1 cellular context compared by ENCODE assay signal in the genomic region with DNA sequence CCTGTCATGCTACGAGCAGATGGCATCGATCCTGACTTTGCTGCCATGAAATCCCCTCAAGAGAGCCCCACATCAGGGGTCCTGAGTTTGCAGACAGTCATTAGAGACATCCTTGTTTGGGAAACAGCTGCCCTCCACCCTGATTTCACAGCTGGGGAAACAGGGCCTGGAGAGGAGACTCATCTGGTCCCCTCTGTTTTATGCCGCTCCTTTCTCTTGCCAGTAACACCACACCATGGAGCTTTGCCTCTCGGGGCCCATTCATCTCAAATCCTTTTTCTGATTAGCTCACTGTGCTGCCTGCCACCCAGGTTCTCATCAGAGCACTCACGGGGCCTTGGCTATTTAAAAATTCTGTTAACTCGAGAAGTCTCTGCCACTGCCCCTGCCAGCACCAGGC.
TF ChIP-seq lines count a peak whose summit lies in the region.

No MANE protein-coding gene starts in this region.

TF ChIP-seq in H1, 55 proteins besides CTCF, POLR2A, EP300 and RAD21 (continued from another document):
- TF ChIP-seq, protein P1, sequence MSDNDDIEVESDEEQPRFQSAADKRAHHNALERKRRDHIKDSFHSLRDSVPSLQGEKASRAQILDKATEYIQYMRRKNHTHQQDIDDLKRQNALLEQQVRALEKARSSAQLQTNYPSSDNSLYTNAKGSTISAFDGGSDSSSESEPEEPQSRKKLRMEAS (IDR thresholded peaks at IDR 0.05), result no peak
- TF ChIP-seq CHD2 (IDR thresholded peaks at IDR 0.05; ENCODE audit: low read length), result no peak
- no peak for TF ChIP-seq SP2 (IDR thresholded peaks at IDR 0.05; ENCODE audit: low read length)
- no peak for TF ChIP-seq CBX8 (IDR thresholded peaks at IDR 0.05; ENCODE audit: borderline replicate concordance, low read depth, low read length)
- TF ChIP-seq CHD1 (IDR thresholded peaks at IDR 0.05; ENCODE audit: low read depth, low read length), result no peak
- TF ChIP-seq GTF2F1 (IDR thresholded peaks at IDR 0.05; ENCODE audit: borderline replicate concordance, low read depth, low read length), result no peak
- no peak for TF ChIP-seq SIX5 (IDR thresholded peaks at IDR 0.05; ENCODE audit: low read depth, low read length)
- no peak for TF ChIP-seq PHF8 (conservative IDR thresholded peaks at IDR 0.05; ENCODE audit: low read depth, low read length)
TF ChIP-seq in H1: peak in this region for 0.
